In the genomic region with DNA sequence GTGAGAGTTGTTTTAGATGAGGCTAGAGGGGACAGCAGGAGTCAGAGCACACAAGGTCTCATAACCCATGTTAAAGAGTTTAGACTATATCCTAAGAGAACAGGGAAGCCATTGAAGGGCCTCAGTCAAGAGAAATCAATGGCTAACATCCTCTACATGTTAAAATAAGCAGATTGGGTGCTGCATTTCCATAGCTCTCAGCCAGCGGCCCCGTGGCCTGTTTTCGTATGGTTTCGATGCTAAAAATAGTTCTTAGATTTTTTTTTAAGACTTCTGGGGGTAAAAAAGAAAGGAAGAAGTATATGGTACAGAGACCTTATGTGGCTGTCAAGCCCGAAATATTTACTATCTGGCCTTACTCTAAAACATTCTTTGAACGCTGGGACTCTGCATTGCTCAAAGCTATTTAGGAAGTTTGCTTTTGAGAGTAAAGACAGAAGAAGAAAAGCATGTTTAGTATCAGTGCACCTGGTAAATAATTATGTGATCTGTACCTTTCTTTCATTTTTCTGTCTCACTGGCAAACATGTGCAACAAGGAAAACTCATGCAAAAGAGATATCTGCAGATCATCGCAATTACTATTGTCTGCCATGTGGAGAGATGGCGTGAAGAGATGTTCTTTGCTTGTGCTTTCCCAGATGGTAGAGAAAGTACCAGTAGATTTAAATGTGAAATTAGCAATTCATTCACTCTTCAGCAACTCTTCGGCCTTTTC, we compare ENCODE assay signal across 16 cellular contexts.
DNase-seq lines count a peak whose midpoint lies in the region; ATAC-seq and FAIRE-seq lines count a peak whose summit lies in the region.
"Had no signal": no experiment of that assay in that cellular context is flagged by ENCODE, and none has a peak within 500 bp of the region (broad histone marks: within the 10 kb centered on the region; RNA-seq: fewer than 3 reads in every experiment).

No MANE protein-coding gene starts in this region.

- no peaks in the 10 kb centered on the region for H3K27me3 ChIP-seq in BLaER1 treated with 17β-estradiol and CSF1 and Interleukin-3, amounts not matched to agents 10 nM and 100 nM
- H3K27me3 ChIP-seq: left lung, right lobe of liver had no signal

- H3K4me1 ChIP-seq in BLaER1 treated with 17β-estradiol and CSF1 and Interleukin-3, amounts not matched to agents 10 nM and 100 nM = peaks cover 39 to 63% (median 50%) of the 10 kb centered on the region in 10 experiments

- H3K27ac Mint-ChIP-seq in dendritic cell treated with granulocyte-macrophage colony-stimulating factor and Interleukin-4, amounts not matched to agents 40 ng/mL and 50 ng/mL, for 4 days = peak overlapping the region; percentile 47
- H3K27ac Mint-ChIP-seq: natural killer cell had no signal

- FAIRE-seq in GM18507 (lab: Jason Lieb, UNC) = peak; percentile 65

- peaks cover 47% of the 10 kb centered on the region for H3K4me1 Mint-ChIP-seq in dendritic cell treated with granulocyte-macrophage colony-stimulating factor and Interleukin-4, amounts not matched to agents 40 ng/mL and 50 ng/mL, for 4 days (ENCODE audit: low read depth)

- H3K27me3 Mint-ChIP-seq in dendritic cell treated with granulocyte-macrophage colony-stimulating factor and Interleukin-4, amounts not matched to agents 40 ng/mL and 50 ng/mL, for 4 days = no peaks in the 10 kb centered on the region

- peak overlapping the region; percentile 64 to 81 (median 69) for H3K4me2 ChIP-seq in BLaER1 treated with 17β-estradiol and CSF1 and Interleukin-3, amounts not matched to agents 10 nM and 100 nM

- no peaks in the 10 kb centered on the region for H3K9me3 Mint-ChIP-seq in dendritic cell treated with granulocyte-macrophage colony-stimulating factor and Interleukin-4, amounts not matched to agents 40 ng/mL and 50 ng/mL, for 4 days
- H3K9me3 Mint-ChIP-seq: natural killer cell had no signal

- peaks cover 44% of the 10 kb centered on the region for H3K36me3 Mint-ChIP-seq in dendritic cell treated with granulocyte-macrophage colony-stimulating factor and Interleukin-4, amounts not matched to agents 40 ng/mL and 50 ng/mL, for 4 days (ENCODE audit: low read depth)
- H3K36me3 Mint-ChIP-seq: natural killer cell had no signal

- no peaks in the 10 kb centered on the region for H3K9me3 ChIP-seq in BLaER1 treated with 17β-estradiol and CSF1 and Interleukin-3, amounts not matched to agents 10 nM and 100 nM (replicated peaks in 1 of 11)
- H3K9me3 ChIP-seq: left lung, right lobe of liver had no signal

- H3K27ac ChIP-seq in BLaER1 treated with 17β-estradiol and CSF1 and Interleukin-3, amounts not matched to agents 10 nM and 100 nM = peak overlapping the region in 9 of 11 experiments; percentile 18 to 55 (median 39); a peak in 16 of 22 replicates
- H3K27ac ChIP-seq: C4-2B, left lung, right lobe of liver had no signal

- DNase-seq in GM18507 (ENCODE audit: extremely low spot score, insufficient read length, low read depth) = no peak
- DNase-seq in NOMO-1 treated with dmso at 0.1 percent for 144 hours (lab: John Stamatoyannopoulos, UW; ENCODE audit: unreplicated experiment) = peak; percentile 53
- no peak for DNase-seq in NCI-H1105 (lab: John Stamatoyannopoulos, UW)
- DNase-seq in activated CD4-positive, CD25-positive, alpha-beta regulatory T cell treated with anti-CD3 and anti-CD28 coated beads, Interleukin-2, amount 50 U/mL, for 72 hours = no peak
- DNase-seq: activated CD8-positive, alpha-beta memory T cell treated with anti-CD3 and anti-CD28 coated beads for 24 hours; amygdala; Kasumi-1; left lung; natural killer cell; NCI-H2107; right lobe of liver had no signal

- peaks cover 20 to 81% (median 53%) of the 10 kb centered on the region in 11 experiments; a peak in 21 of 22 replicates for H3K36me3 ChIP-seq in BLaER1 treated with 17β-estradiol and CSF1 and Interleukin-3, amounts not matched to agents 10 nM and 100 nM

- intact Hi-C loops in dendritic cell treated with granulocyte-macrophage colony-stimulating factor and Interleukin-4, amounts not matched to agents 40 ng/mL and 50 ng/mL, for 4 days (cut with micrococcal nuclease) = no loop called here

- peak overlapping the region in 8 of 11 experiments; percentile 7 to 60 (median 32); a peak in 9 of 22 replicates for H3K9ac ChIP-seq in BLaER1 treated with 17β-estradiol and CSF1 and Interleukin-3, amounts not matched to agents 10 nM and 100 nM

- no peak for ATAC-seq in HG03469 (IDR thresholded peaks at IDR 0.05; ENCODE audit: unreplicated experiment)
- no peak for ATAC-seq in GM21526 (IDR thresholded peaks at IDR 0.05; ENCODE audit: low FRiP score, unreplicated experiment)
- ATAC-seq: left lung, natural killer cell, right lobe of liver had no signal

- no peaks in the 10 kb centered on the region for H4K20me1 ChIP-seq in BLaER1 treated with 17β-estradiol and CSF1 and Interleukin-3, amounts not matched to agents 10 nM and 100 nM

- H3K4me3 ChIP-seq in BLaER1 treated with 17β-estradiol and CSF1 and Interleukin-3, amounts not matched to agents 10 nM and 100 nM = 0 out of 20 replicates have a peak overlapping the region, but pooled peaks of 1 of the 10 experiments have one; percentile 0
- H3K4me3 ChIP-seq: left lung, right lobe of liver had no signal

- no peak overlapping the region for H3K4me3 Mint-ChIP-seq in dendritic cell treated with granulocyte-macrophage colony-stimulating factor and Interleukin-4, amounts not matched to agents 40 ng/mL and 50 ng/mL, for 4 days
- H3K4me3 Mint-ChIP-seq: natural killer cell had no signal
